3 cellular contexts compared by ENCODE assay signal in genomic region chr17:18384271-18384670, GRCh38. TPM values are rescaled to one million over a fixed set of nuclear protein-coding genes. Genes with fewer than 3 reads are reported as not detected.
"Had no signal": no experiment of that assay in that cellular context is flagged by ENCODE, and none has a peak within 500 bp of the region (broad histone marks: within the 10 kb centered on the region; RNA-seq: fewer than 3 reads in every experiment).

No MANE protein-coding gene starts in this region.

RNA-seq across cellular contexts. Expression of gene EVPLL, which starts 6.7 kb away (rescaled TPM):
- total RNA-seq: H1, H7, HFFc6 had no signal
